In the genomic region with DNA sequence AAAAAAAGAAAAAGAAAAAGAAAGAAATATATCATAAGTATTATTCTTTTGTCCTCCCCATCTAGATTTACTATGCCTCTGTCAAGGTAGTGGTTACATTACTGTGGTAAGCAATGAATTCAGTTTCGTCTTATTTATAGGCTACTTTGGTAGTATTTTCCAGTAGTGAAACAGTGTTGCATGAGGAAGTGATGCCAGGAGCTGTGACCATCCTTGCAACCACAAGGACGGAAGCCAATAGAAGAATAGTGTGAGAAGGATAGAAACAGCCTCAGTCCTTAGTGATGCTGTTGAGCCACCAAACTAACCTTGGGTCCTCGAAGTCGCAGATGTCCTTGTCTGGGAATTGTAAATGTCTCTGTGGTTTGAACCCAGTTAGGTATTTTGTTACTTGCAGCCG, we compare ENCODE assay signal across 8 cellular contexts.
DNase-seq lines count a peak whose midpoint lies in the region; ATAC-seq and TF ChIP-seq lines count a peak whose summit lies in the region.

No MANE protein-coding gene starts in this region.

- ATAC-seq in GM19043 (IDR thresholded peaks at IDR 0.05; ENCODE audit: low read depth, unreplicated experiment) (peak; percentile 61), HG03039 (IDR thresholded peaks at IDR 0.05; ENCODE audit: unreplicated experiment) (peak; percentile 74), Right ventricle myocardium superior (ENCODE audit: poor library complexity) (no peak)

- intact Hi-C loops in Right ventricle myocardium superior (cut with DNase I), result no loop called here

- DNase-seq in RPMI8226 (peak; percentile 10), GOT3 (lab: John Stamatoyannopoulos, UW) (no peak), Right ventricle myocardium superior (no peak), NCI-H128 (lab: John Stamatoyannopoulos, UW; ENCODE audit: unreplicated experiment) (no peak), NCI-H2227 (lab: John Stamatoyannopoulos, UW; ENCODE audit: unreplicated experiment) (no peak)

- TF ChIP-seq CTCF in 22Rv1 (IDR thresholded peaks at IDR 0.05), result no peak

- peak overlapping the region; percentile 66 for H3K27ac ChIP-seq in 22Rv1
